ENCODE assay signal across 18 cellular contexts in the genomic region with DNA sequence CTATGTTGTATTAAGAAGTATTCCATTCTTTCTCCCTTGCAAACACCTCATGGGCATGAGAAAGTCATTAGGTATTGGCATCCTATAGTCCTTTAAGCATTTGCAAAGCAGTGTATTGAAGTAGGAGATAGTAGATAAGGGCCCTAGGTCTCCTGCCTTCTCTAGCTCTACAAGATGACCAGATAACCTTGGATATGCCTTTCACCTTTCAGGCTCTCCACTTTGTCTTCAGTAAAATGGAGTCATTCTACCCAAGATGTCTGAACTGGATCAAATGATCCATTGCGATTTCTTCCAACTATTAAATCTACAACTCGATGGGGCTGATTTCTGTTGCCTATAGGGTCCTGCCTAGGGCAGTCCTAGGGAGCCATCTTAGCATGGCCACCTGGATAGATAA.
"Had no signal": no experiment of that assay in that cellular context is flagged by ENCODE, and none has a peak within 500 bp of the region (broad histone marks: within the 10 kb centered on the region; RNA-seq: fewer than 3 reads in every experiment).

No MANE protein-coding gene starts in this region.

- DNase-seq: activated CD8-positive, alpha-beta memory T cell treated with anti-CD3 and anti-CD28 coated beads, Interleukin-2, amount 50 U/mL, for 4 hours; activated naive CD4-positive, alpha-beta T cell; cerebellar nuclear complex; effector CD4-positive, alpha-beta T cell; right lobe of liver; stimulated activated CD8-positive, alpha-beta memory T cell treated with anti-CD3 and anti-CD28 coated beads, Interleukin-4, amount 100 ng/mL, for 48 hours; stimulated activated naive CD4-positive, alpha-beta T cell treated with Interleukin-2 at 50 U/mL for 16 hours; SW 1271; T-helper 2 cell; WERI-Rb-1 had no signal

- H3K27me3 ChIP-seq: ascending aorta, gastroesophageal sphincter, neural progenitor cell, right lobe of liver, suprapubic skin had no signal

- H3K27ac Mint-ChIP-seq: memory B cell, neural progenitor cell, type B pancreatic cell had no signal

- ATAC-seq: right lobe of liver had no signal

- H3K9me3 Mint-ChIP-seq: memory B cell, neural progenitor cell, type B pancreatic cell had no signal

- H3K27me3 Mint-ChIP-seq: memory B cell had no signal

- H3K36me3 Mint-ChIP-seq: memory B cell, neural progenitor cell, type B pancreatic cell had no signal

- H3K9ac ChIP-seq: neural progenitor cell had no signal

- H3K4me3 ChIP-seq: ascending aorta, gastroesophageal sphincter, neural progenitor cell, prostate gland, right lobe of liver, suprapubic skin had no signal

- H3K36me3 ChIP-seq: ascending aorta, gastroesophageal sphincter, neural progenitor cell, prostate gland, right lobe of liver, suprapubic skin, WERI-Rb-1 had no signal

- H3K27ac ChIP-seq: neural progenitor cell, right lobe of liver, suprapubic skin, WERI-Rb-1 had no signal

- H3K4me1 ChIP-seq: prostate gland, right lobe of liver had no signal

- H3K4me3 Mint-ChIP-seq: activated T-helper 1 cell treated with anti-CD3 and anti-CD28 coated beads, Interleukin-12 subunit alpha, Interleukin-12 subunit beta, Interleukin-2, Interleukin-4 antibody, amounts not matched to agents 30 ng/mL and 10 ng/mL and 1 ng/mL, durations not matched to agents 14 hours and 24 hours and 36 hours; memory B cell; neural progenitor cell had no signal

- H3K9me3 ChIP-seq: ascending aorta, gastroesophageal sphincter, prostate gland, right lobe of liver, suprapubic skin had no signal
